ENCODE assay signal across 18 cellular contexts in the genomic region with DNA sequence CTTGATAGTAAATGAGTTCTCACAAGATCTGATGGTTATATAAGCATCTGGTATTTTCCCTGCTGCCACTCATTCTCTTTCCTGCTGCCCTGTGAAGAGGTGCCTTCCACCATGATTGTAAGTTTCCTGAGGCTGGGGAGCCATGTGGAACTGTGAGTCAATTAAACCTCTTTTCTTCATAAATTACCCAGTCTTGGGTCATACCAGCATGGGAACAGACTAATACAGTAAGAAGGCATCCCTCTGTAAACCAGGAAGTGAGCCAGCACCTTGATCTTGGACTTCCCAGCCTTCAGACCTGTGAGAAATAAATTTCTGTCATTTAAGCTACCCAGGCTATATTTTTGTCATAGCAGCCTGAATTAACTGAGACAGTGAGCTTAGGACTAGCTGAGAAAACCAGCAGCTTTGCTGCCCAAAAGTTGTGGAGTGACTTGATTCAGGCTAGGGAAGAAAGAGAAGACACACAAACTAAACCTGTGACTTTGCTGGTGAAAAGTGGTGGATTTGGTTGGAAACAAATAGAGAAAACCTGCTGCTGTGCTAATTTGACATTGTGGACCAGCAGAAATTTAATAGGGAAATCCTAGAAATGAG. TPM values are rescaled to one million over a fixed set of nuclear protein-coding genes. Genes with fewer than 3 reads are reported as not detected.
DNase-seq lines count a peak whose midpoint lies in the region; ATAC-seq, FAIRE-seq and TF ChIP-seq lines count a peak whose summit lies in the region.
"Had no signal": no experiment of that assay in that cellular context is flagged by ENCODE, and none has a peak within 500 bp of the region (broad histone marks: within the 10 kb centered on the region; RNA-seq: fewer than 3 reads in every experiment).

No MANE protein-coding gene starts in this region.

- H3K27me3 Mint-ChIP-seq in activated naive CD8-positive, alpha-beta T cell treated with anti-CD3 and anti-CD28 coated beads for 36 hours = no peaks in the 10 kb centered on the region
- no peaks in the 10 kb centered on the region for H3K27me3 Mint-ChIP-seq in activated naive CD8-positive, alpha-beta T cell treated with anti-CD3 and anti-CD28 coated beads, Interleukin-2, amount 50 U/mL, for 24 hours
- no peaks in the 10 kb centered on the region for H3K27me3 Mint-ChIP-seq in stimulated activated naive B cell treated with anti-CD40 and anti-IgM and Interleukin-4, amounts not matched to agents 10 μg/mL and 1 μg/mL and 100 μg/mL, for 72 hours
- H3K27me3 Mint-ChIP-seq: B cell; CD4-positive, CD25-positive, alpha-beta regulatory T cell; CD8-positive, alpha-beta memory T cell had no signal

- H3K9me3 Mint-ChIP-seq in activated naive CD8-positive, alpha-beta T cell treated with anti-CD3 and anti-CD28 coated beads for 36 hours = peaks cover 17% of the 10 kb centered on the region
- H3K9me3 Mint-ChIP-seq in activated naive CD8-positive, alpha-beta T cell treated with anti-CD3 and anti-CD28 coated beads, Interleukin-2, amount 50 U/mL, for 24 hours = peaks cover 15% of the 10 kb centered on the region
- peaks cover 11 to 12% of the 10 kb centered on the region in 2 donors for H3K9me3 Mint-ChIP-seq in stimulated activated naive B cell treated with anti-CD40 and anti-IgM and Interleukin-4, amounts not matched to agents 10 μg/mL and 1 μg/mL and 100 μg/mL, for 72 hours

- H3K36me3 Mint-ChIP-seq in activated naive CD8-positive, alpha-beta T cell treated with anti-CD3 and anti-CD28 coated beads for 36 hours = peaks cover 31% of the 10 kb centered on the region
- peaks cover 22% of the 10 kb centered on the region for H3K36me3 Mint-ChIP-seq in activated naive CD8-positive, alpha-beta T cell treated with anti-CD3 and anti-CD28 coated beads, Interleukin-2, amount 50 U/mL, for 24 hours (ENCODE audit: low read depth)
- peaks cover 24 to 30% of the 10 kb centered on the region in 2 donors for H3K36me3 Mint-ChIP-seq in stimulated activated naive B cell treated with anti-CD40 and anti-IgM and Interleukin-4, amounts not matched to agents 10 μg/mL and 1 μg/mL and 100 μg/mL, for 72 hours

- no peak for TF ChIP-seq CTCF in GM13976 (IDR thresholded peaks at IDR 0.05; ENCODE audit: borderline replicate concordance, control extremely low read depth, extremely low read depth, insufficient read depth, missing control alignments)

- H3K4me1 Mint-ChIP-seq in activated naive CD8-positive, alpha-beta T cell treated with anti-CD3 and anti-CD28 coated beads for 36 hours = peaks cover 22% of the 10 kb centered on the region
- H3K4me1 Mint-ChIP-seq in activated naive CD8-positive, alpha-beta T cell treated with anti-CD3 and anti-CD28 coated beads, Interleukin-2, amount 50 U/mL, for 24 hours = peaks cover 17% of the 10 kb centered on the region
- H3K4me1 Mint-ChIP-seq in stimulated activated naive B cell treated with anti-CD40 and anti-IgM and Interleukin-4, amounts not matched to agents 10 μg/mL and 1 μg/mL and 100 μg/mL, for 72 hours = peaks cover 8 to 32% of the 10 kb centered on the region in 2 donors

- peak overlapping the region; percentile 4 for H3K27ac Mint-ChIP-seq in activated naive CD8-positive, alpha-beta T cell treated with anti-CD3 and anti-CD28 coated beads for 36 hours
- H3K27ac Mint-ChIP-seq in activated naive CD8-positive, alpha-beta T cell treated with anti-CD3 and anti-CD28 coated beads, Interleukin-2, amount 50 U/mL, for 24 hours = no peak overlapping the region
- peak overlapping the region; percentile 4 for H3K27ac Mint-ChIP-seq in stimulated activated naive B cell treated with anti-CD40 and anti-IgM and Interleukin-4, amounts not matched to agents 10 μg/mL and 1 μg/mL and 100 μg/mL, for 72 hours
- H3K27ac Mint-ChIP-seq: B cell; CD4-positive, CD25-positive, alpha-beta regulatory T cell; CD8-positive, alpha-beta memory T cell had no signal

- in situ Hi-C loops in GM13976 (cut with MboI; ENCODE audit: low sequenced_read_pairs, unreplicated experiment) = no loop called here

- DNase-seq in activated naive CD8-positive, alpha-beta T cell treated with anti-CD3 and anti-CD28 coated beads for 36 hours = no peak
- no peak for DNase-seq in activated naive CD8-positive, alpha-beta T cell treated with anti-CD3 and anti-CD28 coated beads, Interleukin-2, amount 50 U/mL, for 24 hours
- no peak for DNase-seq in GM18507 (ENCODE audit: extremely low spot score, insufficient read length, low read depth)
- peak; percentile 10 for DNase-seq in RKO (ENCODE audit: low spot score)
- no peak for DNase-seq in stimulated activated naive B cell treated with anti-CD40 and anti-IgM and Interleukin-4, amounts not matched to agents 10 μg/mL and 1 μg/mL and 100 μg/mL, for 72 hours
- DNase-seq in GM13976 (ENCODE audit: low spot score) = no peak
- DNase-seq: C1 segment of cervical spinal cord; CD4-positive, CD25-positive, alpha-beta regulatory T cell; CD8-positive, alpha-beta memory T cell; COR-L47; DMS 273 treated with DMSO at 0.1 percent for 48 hours; DMS53; DND-41; EL had no signal

- no peak overlapping the region for H3K4me3 Mint-ChIP-seq in activated naive CD8-positive, alpha-beta T cell treated with anti-CD3 and anti-CD28 coated beads for 36 hours
- H3K4me3 Mint-ChIP-seq in activated naive CD8-positive, alpha-beta T cell treated with anti-CD3 and anti-CD28 coated beads, Interleukin-2, amount 50 U/mL, for 24 hours = no peak overlapping the region
- no peak overlapping the region for H3K4me3 Mint-ChIP-seq in stimulated activated naive B cell treated with anti-CD40 and anti-IgM and Interleukin-4, amounts not matched to agents 10 μg/mL and 1 μg/mL and 100 μg/mL, for 72 hours
- H3K4me3 Mint-ChIP-seq: B cell; CD8-positive, alpha-beta memory T cell had no signal

- ATAC-seq in activated naive CD8-positive, alpha-beta T cell treated with anti-CD3 and anti-CD28 coated beads, Interleukin-2, amount 50 U/mL, for 24 hours = no peak
- no peak for ATAC-seq in stimulated activated naive B cell treated with anti-CD40 and anti-IgM and Interleukin-4, amounts not matched to agents 10 μg/mL and 1 μg/mL and 100 μg/mL, for 72 hours (replicated peaks)
- ATAC-seq in HG03045 (IDR thresholded peaks at IDR 0.05; ENCODE audit: unreplicated experiment) = no peak
- ATAC-seq: GM12878 had no signal

- peak; percentile 5 for FAIRE-seq in GM18507 (lab: Jason Lieb, UNC)
- FAIRE-seq: GM12878, H1 had no signal

RNA-seq across cellular contexts. Expression of a gene that starts 29.7 kb away (rescaled TPM):
- 10 to 100 TPM; 38.5 to 40.9 TPM for total RNA-seq in activated naive CD8-positive, alpha-beta T cell treated with anti-CD3 and anti-CD28 coated beads for 36 hours
